Comparison of ENCODE assay signal across 33 cellular contexts in genomic region chr12:122174155-122174845, GRCh38. TPM values are rescaled to one million over a fixed set of nuclear protein-coding genes. Genes with fewer than 3 reads are reported as not detected.
DNase-seq lines count a peak whose midpoint lies in the region; ATAC-seq and TF ChIP-seq lines count a peak whose summit lies in the region.
"Had no signal": no experiment of that assay in that cellular context is flagged by ENCODE, and none has a peak within 500 bp of the region (broad histone marks: within the 10 kb centered on the region; RNA-seq: fewer than 3 reads in every experiment).

IL31 (minus strand) TSS chr12:122174221; CDS start chr12:122174172, 49 bp downstream.

- intact Hi-C loops in activated CD4-positive, alpha-beta T cell treated with anti-CD3 and anti-CD28 coated beads for 36 hours (cut with DNase I, micrococcal nuclease), result no loop called here
- intact Hi-C loops in activated CD4-positive, alpha-beta T cell treated with anti-CD3 and anti-CD28 coated beads, Interleukin-2, amount 10 ng/mL, durations not matched to agents 24 days and 14 days (cut with micrococcal nuclease), result no loop called here
- intact Hi-C loops in activated T-helper 2 cell treated with anti-CD3 and anti-CD28 coated beads, Interferon-gamma antibody, Interleukin-2, Interleukin-4, amounts not matched to agents 10 μg/mL and 5 μg/mL and 100 μg/mL, durations not matched to agents 14 hours and 24 hours and 36 hours (cut with micrococcal nuclease), result no loop called here

- H3K4me3 Mint-ChIP-seq in activated CD4-positive, alpha-beta T cell treated with anti-CD3 and anti-CD28 coated beads for 36 hours, result no peak within 1 kb of the TSS
- H3K4me3 Mint-ChIP-seq in activated CD4-positive, alpha-beta T cell treated with anti-CD3 and anti-CD28 coated beads, Interleukin-2, amount 10 ng/mL, durations not matched to agents 24 days and 14 days, result no peak within 1 kb of the TSS
- H3K4me3 Mint-ChIP-seq in activated T-helper 2 cell treated with anti-CD3 and anti-CD28 coated beads, Interferon-gamma antibody, Interleukin-2, Interleukin-4, amounts not matched to agents 10 μg/mL and 5 μg/mL and 100 μg/mL, durations not matched to agents 14 hours and 24 hours and 36 hours (ENCODE audit: low read depth), result peak within 1 kb of the TSS; percentile 48
- H3K4me3 Mint-ChIP-seq in stimulated activated effector memory CD8-positive, alpha-beta T cell treated with anti-CD3 and anti-CD28 coated beads, Interleukin-12 subunit alpha, Interleukin-12 subunit beta, amount 100 ng/mL, for 72 hours, result no peak within 1 kb of the TSS
- no peak within 1 kb of the TSS for H3K4me3 Mint-ChIP-seq in WTC11
- H3K4me3 Mint-ChIP-seq: CD4-positive, CD25-positive, alpha-beta regulatory T cell; central memory CD8-positive, alpha-beta T cell; effector memory CD8-positive, alpha-beta T cell; memory B cell; nephron progenitor cell; T-helper 17 cell had no signal

- peak; percentile 42 for DNase-seq in activated CD4-positive, alpha-beta T cell treated with anti-CD3 and anti-CD28 coated beads for 36 hours
- no peak for DNase-seq in activated CD4-positive, alpha-beta T cell treated with anti-CD3 and anti-CD28 coated beads, Interleukin-2, amount 10 ng/mL, durations not matched to agents 24 days and 14 days
- DNase-seq in stimulated activated CD4-positive, alpha-beta T cell treated with anti-CD3 and anti-CD28 coated beads, Interleukin-15, amount 100 ng/mL, for 24 hours, result peak; percentile 42
- DNase-seq in stimulated activated CD4-positive, alpha-beta T cell treated with anti-CD3 and anti-CD28 coated beads, Interleukin-4, amount 100 ng/mL, for 1 hour, result no peak
- DNase-seq in activated T-helper 2 cell treated with anti-CD3 and anti-CD28 coated beads, Interferon-gamma antibody, Interleukin-2, Interleukin-4, amounts not matched to agents 10 μg/mL and 5 μg/mL and 100 μg/mL, durations not matched to agents 14 hours and 24 hours and 36 hours (ENCODE audit: low spot score), result no peak
- no peak for DNase-seq in stimulated activated effector memory CD8-positive, alpha-beta T cell treated with anti-CD3 and anti-CD28 coated beads, Interleukin-12 subunit alpha, Interleukin-12 subunit beta, amount 100 ng/mL, for 72 hours (ENCODE audit: low spot score in 2 of 2)
- DNase-seq in C1 segment of cervical spinal cord (lab: John Stamatoyannopoulos, UW) (no peak), WTC11 (ENCODE audit: low spot score) (no peak)
- DNase-seq: activated CD4-positive, CD25-positive, alpha-beta regulatory T cell treated with anti-CD3 and anti-CD28 coated beads, Interleukin-2, amount 50 U/mL, for 72 hours; adrenal gland; body of pancreas; Calu3; CD4-positive, CD25-positive, alpha-beta regulatory T cell; DND-41; effector memory CD8-positive, alpha-beta T cell; erythroblast; GF-D8; islet precursor cell; left lung; MM.1S; NCI-H2029 treated with DMSO at 0.1 percent for 48 hours; NCI-H226; nephron progenitor cell; pancreas; SHP77; T-helper 17 cell had no signal

- CTCF ChIA-PET in activated CD4-positive, alpha-beta T cell treated with anti-CD3 and anti-CD28 coated beads for 36 hours (lab: Charles Lee), result interaction anchor here (0.7 to 1.2 kb wide), 3 partner anchors 26 to 86 kb away, joined by 3 to 5 read pairs (median 3); partner anchors contain the start of gene DIABLO
- CTCF ChIA-PET in WTC11 (lab: Charles Lee), result no interaction called here

- POLR2A ChIA-PET in activated CD4-positive, alpha-beta T cell treated with anti-CD3 and anti-CD28 coated beads for 36 hours (lab: Charles Lee), result no interaction called here
- POLR2A ChIA-PET in WTC11 (lab: Charles Lee), result no interaction called here

- no peaks in the 10 kb centered on the region for H3K9me3 Mint-ChIP-seq in activated CD4-positive, alpha-beta T cell treated with anti-CD3 and anti-CD28 coated beads for 36 hours (ENCODE audit: low read depth)
- no peaks in the 10 kb centered on the region for H3K9me3 Mint-ChIP-seq in activated CD4-positive, alpha-beta T cell treated with anti-CD3 and anti-CD28 coated beads, Interleukin-2, amount 10 ng/mL, durations not matched to agents 24 days and 14 days
- H3K9me3 Mint-ChIP-seq in activated T-helper 2 cell treated with anti-CD3 and anti-CD28 coated beads, Interferon-gamma antibody, Interleukin-2, Interleukin-4, amounts not matched to agents 10 μg/mL and 5 μg/mL and 100 μg/mL, durations not matched to agents 14 hours and 24 hours and 36 hours, result no peaks in the 10 kb centered on the region
- no peaks in the 10 kb centered on the region for H3K9me3 Mint-ChIP-seq in stimulated activated effector memory CD8-positive, alpha-beta T cell treated with anti-CD3 and anti-CD28 coated beads, Interleukin-12 subunit alpha, Interleukin-12 subunit beta, amount 100 ng/mL, for 72 hours
- H3K9me3 Mint-ChIP-seq in WTC11, result no peaks in the 10 kb centered on the region
- H3K9me3 Mint-ChIP-seq: CD4-positive, CD25-positive, alpha-beta regulatory T cell; central memory CD8-positive, alpha-beta T cell; effector memory CD8-positive, alpha-beta T cell; memory B cell; nephron progenitor cell had no signal

- no peaks in the 10 kb centered on the region for H3K27me3 Mint-ChIP-seq in activated CD4-positive, alpha-beta T cell treated with anti-CD3 and anti-CD28 coated beads for 36 hours
- peaks cover 6% of the 10 kb centered on the region for H3K27me3 Mint-ChIP-seq in activated CD4-positive, alpha-beta T cell treated with anti-CD3 and anti-CD28 coated beads, Interleukin-2, amount 10 ng/mL, durations not matched to agents 24 days and 14 days
- no peaks in the 10 kb centered on the region for H3K27me3 Mint-ChIP-seq in activated T-helper 2 cell treated with anti-CD3 and anti-CD28 coated beads, Interferon-gamma antibody, Interleukin-2, Interleukin-4, amounts not matched to agents 10 μg/mL and 5 μg/mL and 100 μg/mL, durations not matched to agents 14 hours and 24 hours and 36 hours (ENCODE audit: low read depth)
- H3K27me3 Mint-ChIP-seq in WTC11 (ENCODE audit: low read depth), result no peaks in the 10 kb centered on the region
- H3K27me3 Mint-ChIP-seq: central memory CD8-positive, alpha-beta T cell had no signal

- no peak for TF ChIP-seq CTCF in WTC11 (IDR thresholded peaks at IDR 0.05)

- ATAC-seq in activated CD4-positive, alpha-beta T cell treated with anti-CD3 and anti-CD28 coated beads for 36 hours, result peak; percentile 74
- ATAC-seq in stimulated activated effector memory CD8-positive, alpha-beta T cell treated with anti-CD3 and anti-CD28 coated beads, Interleukin-12 subunit alpha, Interleukin-12 subunit beta, amount 100 ng/mL, for 72 hours, result peak; percentile 89
- no peak for ATAC-seq in WTC11
- ATAC-seq: body of pancreas; effector memory CD8-positive, alpha-beta T cell; left lung; pancreas; T-helper 17 cell had no signal

- H3K27ac Mint-ChIP-seq in activated CD4-positive, alpha-beta T cell treated with anti-CD3 and anti-CD28 coated beads for 36 hours, result no peak within 1 kb of the TSS
- no peak within 1 kb of the TSS for H3K27ac Mint-ChIP-seq in activated CD4-positive, alpha-beta T cell treated with anti-CD3 and anti-CD28 coated beads, Interleukin-2, amount 10 ng/mL, durations not matched to agents 24 days and 14 days
- H3K27ac Mint-ChIP-seq in activated T-helper 2 cell treated with anti-CD3 and anti-CD28 coated beads, Interferon-gamma antibody, Interleukin-2, Interleukin-4, amounts not matched to agents 10 μg/mL and 5 μg/mL and 100 μg/mL, durations not matched to agents 14 hours and 24 hours and 36 hours, result no peak within 1 kb of the TSS
- no peak within 1 kb of the TSS for H3K27ac Mint-ChIP-seq in stimulated activated effector memory CD8-positive, alpha-beta T cell treated with anti-CD3 and anti-CD28 coated beads, Interleukin-12 subunit alpha, Interleukin-12 subunit beta, amount 100 ng/mL, for 72 hours
- H3K27ac Mint-ChIP-seq in WTC11, result no peak within 1 kb of the TSS
- H3K27ac Mint-ChIP-seq: effector memory CD8-positive, alpha-beta T cell; memory B cell; nephron progenitor cell; T-helper 17 cell had no signal

- peaks cover 6% of the 10 kb centered on the region for H3K4me1 Mint-ChIP-seq in activated CD4-positive, alpha-beta T cell treated with anti-CD3 and anti-CD28 coated beads for 36 hours
- no peaks in the 10 kb centered on the region for H3K4me1 Mint-ChIP-seq in activated CD4-positive, alpha-beta T cell treated with anti-CD3 and anti-CD28 coated beads, Interleukin-2, amount 10 ng/mL, durations not matched to agents 24 days and 14 days
- peaks cover 9% of the 10 kb centered on the region for H3K4me1 Mint-ChIP-seq in activated T-helper 2 cell treated with anti-CD3 and anti-CD28 coated beads, Interferon-gamma antibody, Interleukin-2, Interleukin-4, amounts not matched to agents 10 μg/mL and 5 μg/mL and 100 μg/mL, durations not matched to agents 14 hours and 24 hours and 36 hours (ENCODE audit: low read depth)
- peaks cover 6% of the 10 kb centered on the region for H3K4me1 Mint-ChIP-seq in stimulated activated effector memory CD8-positive, alpha-beta T cell treated with anti-CD3 and anti-CD28 coated beads, Interleukin-12 subunit alpha, Interleukin-12 subunit beta, amount 100 ng/mL, for 72 hours
- H3K4me1 Mint-ChIP-seq in WTC11, result no peaks in the 10 kb centered on the region
- H3K4me1 Mint-ChIP-seq: CD4-positive, CD25-positive, alpha-beta regulatory T cell; central memory CD8-positive, alpha-beta T cell; memory B cell; T-helper 17 cell had no signal

- no peaks in the 10 kb centered on the region for H3K36me3 Mint-ChIP-seq in activated CD4-positive, alpha-beta T cell treated with anti-CD3 and anti-CD28 coated beads for 36 hours (ENCODE audit: low read depth)
- no peaks in the 10 kb centered on the region for H3K36me3 Mint-ChIP-seq in activated CD4-positive, alpha-beta T cell treated with anti-CD3 and anti-CD28 coated beads, Interleukin-2, amount 10 ng/mL, durations not matched to agents 24 days and 14 days (ENCODE audit: low read depth)
- H3K36me3 Mint-ChIP-seq in activated T-helper 2 cell treated with anti-CD3 and anti-CD28 coated beads, Interferon-gamma antibody, Interleukin-2, Interleukin-4, amounts not matched to agents 10 μg/mL and 5 μg/mL and 100 μg/mL, durations not matched to agents 14 hours and 24 hours and 36 hours (ENCODE audit: low read depth), result no peaks in the 10 kb centered on the region
- H3K36me3 Mint-ChIP-seq in stimulated activated effector memory CD8-positive, alpha-beta T cell treated with anti-CD3 and anti-CD28 coated beads, Interleukin-12 subunit alpha, Interleukin-12 subunit beta, amount 100 ng/mL, for 72 hours, result no peaks in the 10 kb centered on the region
- H3K36me3 Mint-ChIP-seq in WTC11, result no peaks in the 10 kb centered on the region
- H3K36me3 Mint-ChIP-seq: CD4-positive, CD25-positive, alpha-beta regulatory T cell had no signal

TF ChIP-seq in WTC11, 78 proteins besides CTCF, POLR2A, EP300 and RAD21 (continues in another document):
- no peak for TF ChIP-seq FOXK1 (CRISPR knock-in tag; IDR thresholded peaks at IDR 0.05)

RNA-seq across cellular contexts. Expression of gene IL31, which starts in this region (rescaled TPM):
- 1 to 10 TPM; 2.1 to 4.0 TPM for total RNA-seq in activated CD4-positive, alpha-beta T cell treated with anti-CD3 and anti-CD28 coated beads for 36 hours
- total RNA-seq in activated CD4-positive, alpha-beta T cell treated with anti-CD3 and anti-CD28 coated beads, Interleukin-2, amount 10 ng/mL, durations not matched to agents 24 days and 14 days, result 2.5 TPM in 2 replicates
- 54.3 and 55.9 TPM in 2 replicates for total RNA-seq in activated T-helper 2 cell treated with anti-CD3 and anti-CD28 coated beads, Interferon-gamma antibody, Interleukin-2, Interleukin-4, amounts not matched to agents 10 μg/mL and 5 μg/mL and 100 μg/mL, durations not matched to agents 14 hours and 24 hours and 36 hours
- not detected in 3 replicates for total RNA-seq in WTC11 (2021)
- total RNA-seq: A172; adrenal gland; body of pancreas; Calu3; CD4-positive, CD25-positive, alpha-beta regulatory T cell; left lung; pancreas; renal cortical epithelial cell; skeletal muscle tissue; T-helper 17 cell; temporal lobe; ureter had no signal

Comparison
In these comparisons a context has a peak if more than half of its experiments do, and no peak if none do; other contexts are left out.
1. RNA of gene IL31 (total RNA-seq): 54.3 to 55.9 TPM in activated T-helper 2 cell treated with anti-CD3 and anti-CD28 coated beads, Interferon-gamma antibody, Interleukin-2, Interleukin-4, amounts not matched to agents 10 μg/mL and 5 μg/mL and 100 μg/mL, durations not matched to agents 14 hours and 24 hours and 36 hours; 2.1 to 4.0 TPM in activated CD4-positive, alpha-beta T cell treated with anti-CD3 and anti-CD28 coated beads for 36 hours, 2.5 TPM in activated CD4-positive, alpha-beta T cell treated with anti-CD3 and anti-CD28 coated beads, Interleukin-2, amount 10 ng/mL, durations not matched to agents 24 days and 14 days and not detected in WTC11; every median in the first group is over 10 times any median in the second.
2. DNase-seq: peak in activated CD4-positive, alpha-beta T cell treated with anti-CD3 and anti-CD28 coated beads for 36 hours (single experiment) and stimulated activated CD4-positive, alpha-beta T cell treated with anti-CD3 and anti-CD28 coated beads, Interleukin-15, amount 100 ng/mL, for 24 hours (single experiment); none in activated CD4-positive, alpha-beta T cell treated with anti-CD3 and anti-CD28 coated beads, Interleukin-2, amount 10 ng/mL, durations not matched to agents 24 days and 14 days (single experiment), stimulated activated CD4-positive, alpha-beta T cell treated with anti-CD3 and anti-CD28 coated beads, Interleukin-4, amount 100 ng/mL, for 1 hour (single experiment), activated T-helper 2 cell treated with anti-CD3 and anti-CD28 coated beads, Interferon-gamma antibody, Interleukin-2, Interleukin-4, amounts not matched to agents 10 μg/mL and 5 μg/mL and 100 μg/mL, durations not matched to agents 14 hours and 24 hours and 36 hours (single experiment), stimulated activated effector memory CD8-positive, alpha-beta T cell treated with anti-CD3 and anti-CD28 coated beads, Interleukin-12 subunit alpha, Interleukin-12 subunit beta, amount 100 ng/mL, for 72 hours (0 of 2), C1 segment of cervical spinal cord (0 of 14) and WTC11 (single experiment).